8 cellular contexts compared by ENCODE assay signal in genomic region chr6:3159805-3160781, GRCh38. TPM values are rescaled to one million over a fixed set of nuclear protein-coding genes. Genes with fewer than 3 reads are reported as not detected.
A peak's percentile ranks its signal among the peaks of the same experiment; 100 is the strongest.
DNase-seq lines count a peak whose midpoint lies in the region; ATAC-seq and TF ChIP-seq lines count a peak whose summit lies in the region.

No MANE protein-coding gene starts in this region.

- H3K27me3 ChIP-seq in endodermal cell (ENCODE audit: control insufficient read depth, insufficient read depth, low read length, poor library complexity, severe bottlenecking) (no peaks in the 10 kb centered on the region), rectal smooth muscle tissue (ENCODE audit: control insufficient read depth, insufficient read depth, low read length) (no peaks in the 10 kb centered on the region)

- TF ChIP-seq CTCF in endodermal cell (conservative IDR thresholded peaks at IDR 0.05) (no peak), GM13976 (IDR thresholded peaks at IDR 0.05; ENCODE audit: borderline replicate concordance, control extremely low read depth, extremely low read depth, insufficient read depth, missing control alignments) (no peak)

- peak overlapping the region; percentile 30 for H3K4me3 Mint-ChIP-seq in endodermal cell

- H3K36me3 ChIP-seq in endodermal cell (ENCODE audit: control insufficient read depth, insufficient read depth, low read length), result peaks cover 7% of the 10 kb centered on the region
- H3K36me3 ChIP-seq in rectal smooth muscle tissue (ENCODE audit: control insufficient read depth, insufficient read depth, low read length), result no peaks in the 10 kb centered on the region

- H3K4me3 ChIP-seq in endodermal cell (ENCODE audit: low read length), result peak overlapping the region; percentile 98
- no peak overlapping the region for H3K4me3 ChIP-seq in rectal smooth muscle tissue (ENCODE audit: low read length)

- no peak overlapping the region for H3K9ac ChIP-seq in endodermal cell (ENCODE audit: extremely low read depth, low read length, poor library complexity, severe bottlenecking)
- H3K9ac ChIP-seq in rectal smooth muscle tissue (ENCODE audit: low read length), result peak overlapping the region; percentile 27

- H3K27ac Mint-ChIP-seq in endodermal cell, result peak overlapping the region; percentile 81

- H3K9me3 Mint-ChIP-seq in endodermal cell, result no peaks in the 10 kb centered on the region

- ATAC-seq in GM19397 (IDR thresholded peaks at IDR 0.05; ENCODE audit: unreplicated experiment) (no peak), HG03342 (IDR thresholded peaks at IDR 0.05; ENCODE audit: unreplicated experiment) (no peak)

- H3K27ac ChIP-seq in endodermal cell (ENCODE audit: low read depth, low read length) (no peak overlapping the region), rectal smooth muscle tissue (ENCODE audit: low read depth, low read length) (peak overlapping the region; percentile 12)

- in situ Hi-C loops in GM13976 (cut with MboI; ENCODE audit: low sequenced_read_pairs, unreplicated experiment), result no loop called here

- H3K4me1 ChIP-seq in endodermal cell (ENCODE audit: control insufficient read depth, insufficient read depth, low read length) (peaks cover 10% of the 10 kb centered on the region), rectal smooth muscle tissue (ENCODE audit: control insufficient read depth, insufficient read depth, low read length) (peaks cover 7% of the 10 kb centered on the region)

- peak; percentile 37 for DNase-seq in NCI-H345 (lab: John Stamatoyannopoulos, UW)
- DNase-seq in NCI-H345 treated with DMSO at 0.1 percent for 48 hours (lab: John Stamatoyannopoulos, UW; ENCODE audit: unreplicated experiment), result no peak
- DNase-seq in activated CD4-positive, alpha-beta T cell treated with anti-CD3 and anti-CD28 coated beads, Interleukin-2, amount 50 U/mL, for 1 hour, result peak; percentile 63
- peak; percentile 83 for DNase-seq in endodermal cell
- no peak for DNase-seq in GM13976 (ENCODE audit: low spot score)

- no peaks in the 10 kb centered on the region for H3K27me3 Mint-ChIP-seq in endodermal cell (ENCODE audit: insufficient read depth)

- WGBS in endodermal cell (ENCODE audit: insufficient coverage in 1 of 2, insufficient read length in 1 of 2), 2 experiments, result 51 to 62% methylated on average over 17 to 31 of the region's 31 CpGs

- H3K36me3 Mint-ChIP-seq in endodermal cell (ENCODE audit: low read depth), result peaks cover 7% of the 10 kb centered on the region

- H3K4me1 Mint-ChIP-seq in endodermal cell, result peaks cover 40% of the 10 kb centered on the region

- no peaks in the 10 kb centered on the region for H3K9me3 ChIP-seq in endodermal cell (ENCODE audit: control insufficient read depth, low read length)

RNA-seq across cellular contexts. Expression of gene TUBB2A, which starts 2.7 kb away (rescaled TPM):
- total RNA-seq in endodermal cell, result 100 to 1,000 TPM; 262 to 297 TPM
- polyA plus RNA-seq in endodermal cell (2013, experiment 1 of 2), result 327 TPM
- polyA plus RNA-seq in endodermal cell (2013, experiment 2 of 2), result 301 TPM

RNA-seq across cellular contexts. Expression of gene BPHL, which starts 41.6 kb away (rescaled TPM):
- total RNA-seq in endodermal cell, result 10 to 100 TPM; 42.8 to 42.9 TPM
- 33.5 TPM for polyA plus RNA-seq in endodermal cell (2013, experiment 1 of 2)
- polyA plus RNA-seq in endodermal cell (2013, experiment 2 of 2), result 32.0 TPM

Comparison
In these comparisons a context has a peak if more than half of its experiments do, and no peak if none do; other contexts are left out.
1. DNase-seq: peak in NCI-H345 (single experiment), activated CD4-positive, alpha-beta T cell treated with anti-CD3 and anti-CD28 coated beads, Interleukin-2, amount 50 U/mL, for 1 hour (single experiment) and endodermal cell (single experiment); none in NCI-H345 treated with DMSO at 0.1 percent for 48 hours (single experiment) and GM13976 (single experiment).